In the genomic region with DNA sequence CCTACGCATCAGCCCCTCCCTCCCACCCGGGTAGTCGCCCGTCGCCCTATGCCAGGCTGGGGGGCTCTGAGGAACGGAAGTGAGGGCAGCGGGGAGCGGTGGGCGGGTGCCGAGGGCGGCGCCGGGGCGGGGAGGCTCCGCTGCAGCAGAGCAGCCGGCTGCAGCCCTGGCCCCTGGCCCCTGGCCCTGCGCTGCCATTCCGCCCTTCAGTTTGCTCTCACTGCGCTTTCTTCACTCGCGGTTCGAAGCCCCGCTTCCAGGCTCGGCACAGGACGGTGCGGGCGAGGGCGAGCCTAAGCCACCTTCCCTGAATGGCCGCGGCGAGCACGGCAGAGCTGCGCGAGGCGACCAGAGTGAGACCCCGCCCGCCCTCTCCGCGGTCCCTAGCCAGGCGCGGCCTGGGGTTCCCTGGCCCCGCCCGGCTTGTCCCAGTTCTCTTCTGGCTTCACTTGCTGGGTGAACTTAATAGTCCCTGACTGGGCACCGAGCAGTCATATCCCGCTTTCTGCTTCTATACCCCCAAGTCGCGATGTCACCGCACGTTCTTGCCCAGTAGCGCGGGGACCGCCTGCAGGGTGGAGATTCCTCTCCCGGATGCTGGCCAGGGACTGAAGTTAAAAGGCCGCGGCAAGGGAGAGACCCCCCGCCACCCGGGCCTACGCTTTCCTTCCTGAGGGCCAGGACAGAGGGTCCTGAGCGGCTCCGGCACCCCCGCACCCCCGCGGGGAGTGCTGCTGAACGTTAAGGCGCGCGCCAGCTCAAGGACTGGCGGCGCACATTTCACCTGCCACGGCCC, we compare ENCODE assay signal across 8 cellular contexts. TPM values are rescaled to one million over a fixed set of nuclear protein-coding genes. Genes with fewer than 3 reads are reported as not detected.
DNase-seq lines count a peak whose midpoint lies in the region; ATAC-seq and TF ChIP-seq lines count a peak whose summit lies in the region.

No MANE protein-coding gene starts in this region.

- DNase-seq in GM23338 (ENCODE audit: low spot score): peak; percentile 73
- peak; percentile 14 for DNase-seq in amniotic epithelial cell (ENCODE audit: low read depth)
- peak; percentile 85 for DNase-seq in spleen
- DNase-seq in occipital lobe (lab: John Stamatoyannopoulos, UW): no peak
- no peak for DNase-seq in kidney tubule cell (ENCODE audit: low spot score)

- H3F3A ChIP-seq in GM23338 (replicated peaks; ENCODE audit: low read depth): no peaks in the 10 kb centered on the region

- H3K27ac ChIP-seq in GM23338 (ENCODE audit: low read depth) (no peak overlapping the region), KOPT-K1 (ENCODE audit: low read depth, low read length, poor library complexity, severe bottlenecking) (peak overlapping the region; percentile 63), spleen (peak overlapping the region in 3 of 8 donors; percentile 36 to 54 (median 43))

- TF ChIP-seq CTCF in GM23338 (conservative IDR thresholded peaks at IDR 0.05; ENCODE audit: low read depth in 2 of 2): no peak
- TF ChIP-seq CTCF in spleen (IDR thresholded peaks at IDR 0.05 in 8 of 11, conservative IDR thresholded peaks at IDR 0.05 in 3 of 11): no peak

- peaks cover 16% of the 10 kb centered on the region for H3K79me2 ChIP-seq in GM23338 (replicated peaks; ENCODE audit: insufficient read depth)

- no peak overlapping the region for H3K27ac Mint-ChIP-seq in GM23338

- peak overlapping the region; percentile 99 for H2AFZ ChIP-seq in GM23338

- H4K20me1 ChIP-seq in GM23338 (replicated peaks; ENCODE audit: insufficient read depth): peaks cover 5% of the 10 kb centered on the region

- no peak for TF ChIP-seq POLR2A in spleen (IDR thresholded peaks at IDR 0.05)

- peaks cover 34% of the 10 kb centered on the region for H3K9me3 Mint-ChIP-seq in GM23338

- H3K4me3 Mint-ChIP-seq in GM23338: peak overlapping the region; percentile 89

- H3K4me1 ChIP-seq in GM23338 (ENCODE audit: insufficient read depth): peaks cover 16% of the 10 kb centered on the region
- peaks cover 16 to 33% (median 21%) of the 10 kb centered on the region in 6 donors for H3K4me1 ChIP-seq in spleen

- peak overlapping the region; percentile 96 for H3K4me3 ChIP-seq in GM23338
- H3K4me3 ChIP-seq in iPS-18c (ENCODE audit: insufficient read depth, low read depth, low read length): peak overlapping the region; percentile 90
- peak overlapping the region; percentile 78 to 94 (median 86) for H3K4me3 ChIP-seq in spleen

- peaks cover 12% of the 10 kb centered on the region for H3K4me1 Mint-ChIP-seq in GM23338

- H3K9me3 ChIP-seq in KOPT-K1 (ENCODE audit: insufficient read depth, low read length, poor library complexity, severe bottlenecking) (peaks cover 23% of the 10 kb centered on the region), iPS-18c (ENCODE audit: control insufficient read depth, insufficient read depth, low read length) (peaks cover 19% of the 10 kb centered on the region), spleen (peaks cover 0 to 27% (median 22%) of the 10 kb centered on the region in 8 donors)

- intact Hi-C loops in spleen (cut with DNase I; ENCODE audit: low total_unique reads): no loop called here

- peaks cover 35% of the 10 kb centered on the region for H3K36me3 Mint-ChIP-seq in GM23338 (ENCODE audit: low read depth)

- 0 to 2% (median 1%) methylated on average over 31 to 70 of the region's 70 CpGs for WGBS in spleen, 5 donors

- no peaks in the 10 kb centered on the region for H3K9me2 ChIP-seq in GM23338 (ENCODE audit: insufficient read depth)

- peaks cover 24% of the 10 kb centered on the region for H3K27me3 Mint-ChIP-seq in GM23338 (ENCODE audit: insufficient read depth, low read depth, poor library complexity)

- H3K4me2 ChIP-seq in GM23338: peak overlapping the region; percentile 99

- ATAC-seq in GM18519 (IDR thresholded peaks at IDR 0.05; ENCODE audit: low FRiP score, unreplicated experiment) (peak; percentile 26), GM23338 (peak; percentile 75)

- H3K27me3 ChIP-seq in GM23338 (ENCODE audit: insufficient read depth) (peaks cover 58% of the 10 kb centered on the region), spleen (replicated peaks in 1 of 7) (peaks cover 0 to 100% (median 36%) of the 10 kb centered on the region in 7 donors)

- H3K36me3 ChIP-seq in GM23338 (ENCODE audit: insufficient read depth) (peaks cover 3% of the 10 kb centered on the region; the same call in 1 of the 2 replicates), KOPT-K1 (ENCODE audit: insufficient read depth, low read length) (no peaks in the 10 kb centered on the region), spleen (no peaks in the 10 kb centered on the region)

TF ChIP-seq in GM23338, 12 proteins besides CTCF, POLR2A, EP300 and RAD21 (continues in another document):
- TF ChIP-seq CREB1 (CRISPR knock-in tag; IDR thresholded peaks at IDR 0.05; ENCODE audit: low read depth) (no peak), STAT1 (IDR thresholded peaks at IDR 0.05; ENCODE audit: unreplicated experiment) (no peak), ZNF331 (CRISPR knock-in tag; IDR thresholded peaks at IDR 0.05; ENCODE audit: low read depth) (no peak), EZH2phosphoT487 (IDR thresholded peaks at IDR 0.05; ENCODE audit: unreplicated experiment) (no peak), NANOG (IDR thresholded peaks at IDR 0.05; ENCODE audit: borderline replicate concordance) (no peak), EZH2 (IDR thresholded peaks at IDR 0.05; ENCODE audit: low read depth, unreplicated experiment) (peak; percentile 45)
- TF ChIP-seq, protein P1, sequence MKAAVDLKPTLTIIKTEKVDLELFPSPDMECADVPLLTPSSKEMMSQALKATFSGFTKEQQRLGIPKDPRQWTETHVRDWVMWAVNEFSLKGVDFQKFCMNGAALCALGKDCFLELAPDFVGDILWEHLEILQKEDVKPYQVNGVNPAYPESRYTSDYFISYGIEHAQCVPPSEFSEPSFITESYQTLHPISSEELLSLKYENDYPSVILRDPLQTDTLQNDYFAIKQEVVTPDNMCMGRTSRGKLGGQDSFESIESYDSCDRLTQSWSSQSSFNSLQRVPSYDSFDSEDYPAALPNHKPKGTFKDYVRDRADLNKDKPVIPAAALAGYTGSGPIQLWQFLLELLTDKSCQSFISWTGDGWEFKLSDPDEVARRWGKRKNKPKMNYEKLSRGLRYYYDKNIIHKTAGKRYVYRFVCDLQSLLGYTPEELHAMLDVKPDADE (IDR thresholded peaks at IDR 0.05): 0 out of 2 replicates have a peak, but pooled peaks have one; percentile 0

RNA-seq across cellular contexts. Expression of a gene that starts 0.6 kb away (rescaled TPM):
- total RNA-seq in GM23338 (2014; rRNA removed; shearing (Covaris generic)): 10.1 and 14.1 TPM in 2 replicates
- polyA plus RNA-seq in GM23338 (2016; fragmentation: Nextera tagmentation; extraction: Ambion mirVana) (4.3 and 4.4 TPM in 2 replicates), spleen (under 1 TPM; 0.18 to 0.46 (median 0.45) TPM)
- total RNA-seq in spleen (1 to 10 TPM in 5 of 7 donors, under 1 TPM in 2; 0.77 to 6.3 (median 2.4) TPM), occipital lobe (98.4 TPM)

Comparison
In these comparisons a context has a peak if more than half of its experiments do, and no peak if none do; other contexts are left out.
1. DNase-seq: peak in GM23338 (single experiment), amniotic epithelial cell (single experiment) and spleen (single experiment); none in occipital lobe (single experiment) and kidney tubule cell (single experiment).
2. Peak in every context shown above with its lines, with median percentiles within 50 percentile points of each other: H3K4me3 ChIP-seq.